Comparison of ENCODE assay signal across 10 cellular contexts in the genomic region with DNA sequence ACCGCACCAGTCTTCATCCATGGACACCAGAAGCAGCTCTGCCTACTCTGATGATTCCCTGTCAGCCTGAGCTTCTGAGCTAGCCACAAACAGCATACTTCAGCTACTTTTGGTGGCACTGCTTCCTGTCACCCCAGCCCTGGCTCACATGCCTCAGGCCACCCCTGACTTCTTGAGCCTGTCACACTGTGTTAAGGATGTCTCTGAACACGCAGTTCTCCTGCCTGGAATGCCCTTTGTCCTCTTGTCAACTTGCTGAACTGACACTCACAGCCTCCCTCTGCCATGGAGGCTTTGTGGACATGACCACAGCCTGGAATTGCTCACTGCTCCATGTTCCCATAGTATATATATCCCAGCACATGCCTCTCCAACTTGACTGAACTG. TPM values are rescaled to one million over a fixed set of nuclear protein-coding genes. Genes with fewer than 3 reads are reported as not detected.
DNase-seq lines count a peak whose midpoint lies in the region; ATAC-seq, FAIRE-seq and TF ChIP-seq lines count a peak whose summit lies in the region.
"Had no signal": no experiment of that assay in that cellular context is flagged by ENCODE, and none has a peak within 500 bp of the region (broad histone marks: within the 10 kb centered on the region; RNA-seq: fewer than 3 reads in every experiment).

No MANE protein-coding gene starts in this region.

- in situ Hi-C loops in gastrocnemius medialis (cut with MboI; ENCODE audit: low sequenced_read_pairs in 4 of 4), result no loop called here

- no peak overlapping the region for H2AFZ ChIP-seq in H9 (ENCODE audit: low read length)

- TF ChIP-seq CTCF in H9 (conservative IDR thresholded peaks at IDR 0.05), result no peak
- TF ChIP-seq CTCF in gastrocnemius medialis (IDR thresholded peaks at IDR 0.05 in 4 of 5, conservative IDR thresholded peaks at IDR 0.05 in 1 of 5), result no peak

- POLR2A ChIA-PET in activated naive CD8-positive, alpha-beta T cell treated with anti-CD3 and anti-CD28 coated beads, Interleukin-2, amount 10 ng/mL, durations not matched to agents 7 days and 5 days (lab: Charles Lee), result no interaction called here

- peaks cover 0 to 14% of the 10 kb centered on the region in 2 donors for H3K36me3 ChIP-seq in gastrocnemius medialis

- no peak overlapping the region for H2BK120ac ChIP-seq in H9 (ENCODE audit: low read depth, low read length, poor library complexity, severe bottlenecking)

- H3K4me1 ChIP-seq in H9 (ENCODE audit: insufficient read depth, low read length), result no peaks in the 10 kb centered on the region
- peaks cover 67 to 77% of the 10 kb centered on the region in 2 donors for H3K4me1 ChIP-seq in gastrocnemius medialis

- H3K27ac ChIP-seq in H9 (ENCODE audit: insufficient read length, low read depth, low read length), result no peak overlapping the region
- peak overlapping the region; percentile 24 to 60 (median 44) for H3K27ac ChIP-seq in gastrocnemius medialis

- H2AK5ac ChIP-seq in H9 (ENCODE audit: insufficient read length, low read length), result no peak overlapping the region

- no peaks in the 10 kb centered on the region for H3K9me3 ChIP-seq in H9 (ENCODE audit: control insufficient read depth, low read depth, low read length)
- no peaks in the 10 kb centered on the region for H3K9me3 ChIP-seq in gastrocnemius medialis

- H3K23ac ChIP-seq in H9 (ENCODE audit: insufficient read length, low read depth, low read length), result no peak overlapping the region

- H3K27ac Mint-ChIP-seq in H9, result peak overlapping the region in 2 of 3 experiments; percentile 24 to 61; a peak in 3 of 7 replicates
- peak overlapping the region; percentile 55 for H3K27ac Mint-ChIP-seq in activated naive CD8-positive, alpha-beta T cell treated with anti-CD3 and anti-CD28 coated beads, Interleukin-2, amount 10 ng/mL, durations not matched to agents 7 days and 5 days
- peak overlapping the region in 5 of 6 donors; percentile 43 to 74 (median 65) for H3K27ac Mint-ChIP-seq in immature natural killer cell

- no peak overlapping the region for H3K56ac ChIP-seq in H9 (ENCODE audit: insufficient read length, low read depth, low read length)

- no peak overlapping the region for H3K18ac ChIP-seq in H9 (ENCODE audit: insufficient read length, low read depth, low read length)

- H3K4me1 Mint-ChIP-seq in H9, result peaks cover 6 to 21% of the 10 kb centered on the region in 2 experiments; a peak in 3 of 4 replicates
- H3K4me1 Mint-ChIP-seq in activated naive CD8-positive, alpha-beta T cell treated with anti-CD3 and anti-CD28 coated beads, Interleukin-2, amount 10 ng/mL, durations not matched to agents 7 days and 5 days, result peaks cover 57% of the 10 kb centered on the region
- H3K4me1 Mint-ChIP-seq in immature natural killer cell, result peaks cover 84 to 98% of the 10 kb centered on the region in 2 donors

- peaks cover 5% of the 10 kb centered on the region for H3K79me1 ChIP-seq in H9 (ENCODE audit: insufficient read depth, low read depth, low read length, poor library complexity, severe bottlenecking)

- H4K8ac ChIP-seq in H9 (replicated peaks; ENCODE audit: insufficient read length, low read depth, low read length), result no peak overlapping the region

- H3K9me3 Mint-ChIP-seq in H9, result no peaks in the 10 kb centered on the region
- H3K9me3 Mint-ChIP-seq in activated naive CD8-positive, alpha-beta T cell treated with anti-CD3 and anti-CD28 coated beads, Interleukin-2, amount 10 ng/mL, durations not matched to agents 7 days and 5 days, result no peaks in the 10 kb centered on the region
- H3K9me3 Mint-ChIP-seq in immature natural killer cell, result no peaks in the 10 kb centered on the region

- H3K79me2 ChIP-seq in H9 (ENCODE audit: insufficient read depth, low read length), result peaks cover 16% of the 10 kb centered on the region; the same call in 1 of the 2 replicates

- H3K4me3 Mint-ChIP-seq in H9 (no peak overlapping the region), immature natural killer cell (peak overlapping the region in 1 of 5 donors; percentile 10)
- no peak overlapping the region for H3K4me3 Mint-ChIP-seq in activated naive CD8-positive, alpha-beta T cell treated with anti-CD3 and anti-CD28 coated beads, Interleukin-2, amount 10 ng/mL, durations not matched to agents 7 days and 5 days

- peak; percentile 57 for ATAC-seq in activated naive CD8-positive, alpha-beta T cell treated with anti-CD3 and anti-CD28 coated beads, Interleukin-2, amount 10 ng/mL, durations not matched to agents 7 days and 5 days (ENCODE audit: low read depth)
- peak; percentile 10 to 23 for ATAC-seq in gastrocnemius medialis

- peak in 1 of 2 donors; percentile 18 for TF ChIP-seq POLR2A in gastrocnemius medialis (IDR thresholded peaks at IDR 0.05)

- FAIRE-seq in RCC 7860 (lab: Jason Lieb, UNC), result no peak

- no peak for DNase-seq in H9
- no peak for DNase-seq in activated naive CD8-positive, alpha-beta T cell treated with anti-CD3 and anti-CD28 coated beads, Interleukin-2, amount 10 ng/mL, durations not matched to agents 7 days and 5 days
- DNase-seq in immature natural killer cell, result no peak
- peak; percentile 41 to 44 for DNase-seq in gastrocnemius medialis
- DNase-seq in activated gamma-delta T cell treated with Interleukin-2 at 50 U/mL for 16 hours, result no peak
- no peak for DNase-seq in RCC 7860 (ENCODE audit: low spot score)
- no peak for DNase-seq in Kasumi-1 (lab: John Stamatoyannopoulos, UW)
- DNase-seq: NCI-H510A treated with DMSO at 0.1 percent for 48 hours had no signal

- H3K23me2 ChIP-seq in H9 (ENCODE audit: insufficient read length, low read depth, low read length, poor library complexity, severe bottlenecking), result no peaks in the 10 kb centered on the region

- no peak overlapping the region for H2BK12ac ChIP-seq in H9 (ENCODE audit: insufficient read length, low read depth, low read length)

- no peak overlapping the region for H2BK5ac ChIP-seq in H9 (ENCODE audit: insufficient read length, low read length)

- peaks cover 12 to 40% (median 14%) of the 10 kb centered on the region in 3 experiments; a peak in 6 of 7 replicates for H3K36me3 Mint-ChIP-seq in H9 (ENCODE audit: insufficient read depth in 1 of 3, low read depth in 3 of 3)
- H3K36me3 Mint-ChIP-seq in activated naive CD8-positive, alpha-beta T cell treated with anti-CD3 and anti-CD28 coated beads, Interleukin-2, amount 10 ng/mL, durations not matched to agents 7 days and 5 days, result peaks cover 33% of the 10 kb centered on the region
- peaks cover 0 to 15% (median 0%) of the 10 kb centered on the region in 3 donors for H3K36me3 Mint-ChIP-seq in immature natural killer cell

- H3K27me3 Mint-ChIP-seq in H9 (ENCODE audit: low read depth), result peaks cover 28% of the 10 kb centered on the region
- no peaks in the 10 kb centered on the region for H3K27me3 Mint-ChIP-seq in activated naive CD8-positive, alpha-beta T cell treated with anti-CD3 and anti-CD28 coated beads, Interleukin-2, amount 10 ng/mL, durations not matched to agents 7 days and 5 days
- peaks cover 0 to 5% (median 0%) of the 10 kb centered on the region in 3 donors for H3K27me3 Mint-ChIP-seq in immature natural killer cell (ENCODE audit: low read depth in 3 of 3)

- no peak overlapping the region for H3K14ac ChIP-seq in H9 (ENCODE audit: insufficient read depth, low read length)

- no peak overlapping the region for H4K5ac ChIP-seq in H9 (ENCODE audit: insufficient read length, low read depth, low read length)

- no peak overlapping the region for H3T11ph ChIP-seq in H9 (ENCODE audit: low read length)

- no peak overlapping the region for H3K4ac ChIP-seq in H9 (ENCODE audit: low read depth, low read length)

- intact Hi-C loops in gastrocnemius medialis (cut with DNase I; ENCODE audit: low total_unique reads), result loop anchor here (10.0 kb wide), 1 partner anchor 147 kb away; no protein-coding TSS in a partner anchor

- no peaks in the 10 kb centered on the region for H4K20me1 ChIP-seq in H9 (ENCODE audit: control insufficient read depth, insufficient read depth, insufficient read length)

- no peak overlapping the region for H4K91ac ChIP-seq in H9 (ENCODE audit: insufficient read length, low read depth, low read length)

- H2BK15ac ChIP-seq in H9 (ENCODE audit: low read depth, low read length), result no peak overlapping the region

- H3K4me2 ChIP-seq in H9 (ENCODE audit: insufficient read depth, insufficient read length, low read length), result no peak overlapping the region

- no peak overlapping the region for H2BK20ac ChIP-seq in H9 (ENCODE audit: low read depth, low read length, poor library complexity, severe bottlenecking)

- H3K9ac ChIP-seq in H9 (ENCODE audit: extremely low read depth, insufficient read length, low read length), result no peak overlapping the region

- H3K27me3 ChIP-seq in H9 (ENCODE audit: insufficient read depth, low read length) (no peaks in the 10 kb centered on the region), gastrocnemius medialis (no peaks in the 10 kb centered on the region)

- H3K4me3 ChIP-seq in gastrocnemius medialis, result no peak overlapping the region

- whole genome bisulfite sequencing in H9 (ENCODE audit: extremely low coverage, insufficient read length, low lambda C conversion rate), result no CpG with 5 or more reads among the region's 2 CpGs

RNA-seq across cellular contexts. Expression of a gene that starts 7.2 kb away (rescaled TPM):
- total RNA-seq in H9 (2021), result 101 and 111 TPM in 2 replicates
- 100 to 1,000 TPM; 253 to 258 TPM for total RNA-seq in activated naive CD8-positive, alpha-beta T cell treated with anti-CD3 and anti-CD28 coated beads, Interleukin-2, amount 10 ng/mL, durations not matched to agents 7 days and 5 days
- 100 to 1,000 TPM; 162 to 195 (median 168) TPM for polyA plus RNA-seq in immature natural killer cell
- 100 to 1,000 TPM; 104 to 167 (median 136) TPM for total RNA-seq in gastrocnemius medialis

RNA-seq across cellular contexts. Expression of a gene that starts 55.3 kb away (rescaled TPM):
- total RNA-seq in H9 (2021) (not detected in 2 replicates), gastrocnemius medialis (not detected)
- total RNA-seq in activated naive CD8-positive, alpha-beta T cell treated with anti-CD3 and anti-CD28 coated beads, Interleukin-2, amount 10 ng/mL, durations not matched to agents 7 days and 5 days, result not detected
- polyA plus RNA-seq in immature natural killer cell, result under 1 TPM in 1 of 3 donors, not detected in 2; 0.95 TPM
- total RNA-seq: endothelial cell of umbilical vein, lung microvascular endothelial cell had no signal
- polyA plus RNA-seq: endothelial cell of umbilical vein had no signal

Comparison
In these comparisons a context has a peak if more than half of its experiments do, and no peak if none do; other contexts are left out.
1. DNase-seq: peak in gastrocnemius medialis (2 of 2); none in H9 (single experiment), activated naive CD8-positive, alpha-beta T cell treated with anti-CD3 and anti-CD28 coated beads, Interleukin-2, amount 10 ng/mL, durations not matched to agents 7 days and 5 days (single experiment), immature natural killer cell (0 of 3), activated gamma-delta T cell treated with Interleukin-2 at 50 U/mL for 16 hours (single experiment), RCC 7860 (single experiment) and Kasumi-1 (0 of 2).
2. Peak in every context shown above with its lines, with median percentiles within 50 percentile points of each other: H3K27ac Mint-ChIP-seq.